18 cellular contexts compared by ENCODE assay signal in the genomic region with DNA sequence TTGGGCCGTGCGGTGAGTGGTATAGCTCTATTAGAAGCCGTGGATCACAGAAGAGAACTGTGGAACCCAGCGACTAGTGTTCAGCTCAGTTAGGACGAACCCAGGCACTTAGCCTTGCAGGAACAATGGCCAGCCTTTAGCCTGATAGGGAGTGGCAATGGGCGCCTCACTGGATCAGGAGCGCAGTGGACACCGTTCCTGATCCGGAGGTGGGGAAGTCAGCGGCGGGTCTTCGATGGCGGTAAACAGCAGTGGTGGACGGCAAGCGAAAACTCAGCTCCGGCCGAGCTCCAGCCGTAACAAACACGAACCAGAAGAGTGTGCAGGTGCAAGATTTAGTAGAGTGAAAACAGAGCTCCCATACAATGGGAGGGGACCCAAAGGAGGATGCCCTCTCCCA.
DNase-seq lines count a peak whose midpoint lies in the region; ATAC-seq and TF ChIP-seq lines count a peak whose summit lies in the region.
"Had no signal": no experiment of that assay in that cellular context is flagged by ENCODE, and none has a peak within 500 bp of the region (broad histone marks: within the 10 kb centered on the region; RNA-seq: fewer than 3 reads in every experiment).

No MANE protein-coding gene starts in this region.

- peaks cover 17% of the 10 kb centered on the region for H3K27me3 Mint-ChIP-seq in progenitor cell of endocrine pancreas
- H3K27me3 Mint-ChIP-seq: B cell; CD4-positive, alpha-beta T cell had no signal

- peak overlapping the region; percentile 29 for H2AFZ ChIP-seq in neuron (ENCODE audit: low read depth, low read length)

- peak overlapping the region; percentile 73 for H3K27ac Mint-ChIP-seq in progenitor cell of endocrine pancreas
- H3K27ac Mint-ChIP-seq: B cell; CD4-positive, alpha-beta T cell; CD8-positive, alpha-beta T cell had no signal

- H3K9me3 ChIP-seq in HEK293 (ENCODE audit: control insufficient read depth, insufficient read depth, low read depth, low read length), result no peaks in the 10 kb centered on the region
- no peaks in the 10 kb centered on the region for H3K9me3 ChIP-seq in neuron (ENCODE audit: low read length)
- H3K9me3 ChIP-seq: Caco-2 had no signal

- TF ChIP-seq CTCF in HEK293 (tag by site-specific recombination; IDR thresholded peaks at IDR 0.05) (no peak), progenitor cell of endocrine pancreas (IDR thresholded peaks at IDR 0.05; ENCODE audit: unreplicated experiment) (no peak), foreskin keratinocyte (conservative IDR thresholded peaks at IDR 0.05) (no peak)

- H3K4me1 ChIP-seq in HEK293 (ENCODE audit: control insufficient read depth, insufficient read depth, low read length) (no peaks in the 10 kb centered on the region), neuron (ENCODE audit: insufficient read depth, low read length) (no peaks in the 10 kb centered on the region), foreskin keratinocyte (no peaks in the 10 kb centered on the region)
- H3K4me1 ChIP-seq: BLaER1 treated with 17β-estradiol and CSF1 and Interleukin-3, amounts not matched to agents 10 nM and 100 nM; Caco-2 had no signal

- CTCF ChIA-PET in HEK293 (lab: Yijun Ruan, JAX), result interaction anchor here (0.6 kb wide), 1 partner anchor 1039 kb away, joined by 3 read pairs; no protein-coding TSS in a partner anchor

- H3K27ac ChIP-seq in HEK293 (ENCODE audit: extremely low read depth, low read depth, low read length), result no peak overlapping the region
- H3K27ac ChIP-seq in foreskin keratinocyte, result no peak overlapping the region
- H3K27ac ChIP-seq: BLaER1 treated with 17β-estradiol and CSF1 and Interleukin-3, amounts not matched to agents 10 nM and 100 nM; C4-2B had no signal

- no peak overlapping the region for H3K4me3 Mint-ChIP-seq in progenitor cell of endocrine pancreas (ENCODE audit: low read depth)
- H3K4me3 Mint-ChIP-seq: B cell; CD4-positive, alpha-beta T cell; CD8-positive, alpha-beta T cell had no signal

- H3K36me3 Mint-ChIP-seq in progenitor cell of endocrine pancreas (ENCODE audit: insufficient read depth), result no peaks in the 10 kb centered on the region
- H3K36me3 Mint-ChIP-seq: CD8-positive, alpha-beta T cell had no signal

- H3K36me3 ChIP-seq in HEK293 (ENCODE audit: control insufficient read depth in 2 of 2, insufficient read depth in 1 of 2, low read length in 2 of 2), result no peaks in the 10 kb centered on the region
- H3K36me3 ChIP-seq in neuron (ENCODE audit: insufficient read depth, low read length), result no peaks in the 10 kb centered on the region
- H3K36me3 ChIP-seq: BLaER1 treated with 17β-estradiol and CSF1 and Interleukin-3, amounts not matched to agents 10 nM and 100 nM had no signal

- H3K27me3 ChIP-seq in neuron (ENCODE audit: insufficient read depth, low read length) (no peaks in the 10 kb centered on the region), foreskin keratinocyte (no peaks in the 10 kb centered on the region)
- H3K27me3 ChIP-seq: BLaER1 treated with 17β-estradiol and CSF1 and Interleukin-3, amounts not matched to agents 10 nM and 100 nM had no signal

- no peaks in the 10 kb centered on the region for H3K4me1 Mint-ChIP-seq in progenitor cell of endocrine pancreas (ENCODE audit: low read depth)
- H3K4me1 Mint-ChIP-seq: B cell had no signal

- POLR2A ChIA-PET in HEK293 (lab: Yijun Ruan, JAX), result no interaction called here

- ATAC-seq in foreskin keratinocyte, result no peak
- ATAC-seq: CD8-positive, alpha-beta T cell had no signal

- H3K4me3 ChIP-seq in HEK293 (ENCODE audit: low read depth, low read length) (no peak overlapping the region), neuron (ENCODE audit: low read length) (no peak overlapping the region)
- H3K4me3 ChIP-seq: BLaER1 treated with 17β-estradiol and CSF1 and Interleukin-3, amounts not matched to agents 10 nM and 100 nM had no signal

- DNase-seq in progenitor cell of endocrine pancreas (ENCODE audit: low spot score, unreplicated experiment), result no peak
- no peak for DNase-seq in foreskin keratinocyte
- no peak for DNase-seq in Ammon's horn (ENCODE audit: low spot score)
- no peak for DNase-seq in OCI-M2 (lab: John Stamatoyannopoulos, UW; ENCODE audit: unreplicated experiment)
- no peak for DNase-seq in NCI-H1930 (lab: John Stamatoyannopoulos, UW)
- DNase-seq: 8988T; ACHN; Caco-2; Calu3; CD4-positive, alpha-beta T cell; CD8-positive, alpha-beta T cell; DMS79 treated with DMSO at 0.1 percent for 48 hours; GF-D8 had no signal

- peaks cover 5% of the 10 kb centered on the region for H3K9me3 Mint-ChIP-seq in progenitor cell of endocrine pancreas (ENCODE audit: low read depth)
- H3K9me3 Mint-ChIP-seq: CD4-positive, alpha-beta T cell had no signal

TF ChIP-seq in HEK293, 187 proteins besides CTCF, POLR2A, EP300 and RAD21:
- TF ChIP-seq, protein P1, sequence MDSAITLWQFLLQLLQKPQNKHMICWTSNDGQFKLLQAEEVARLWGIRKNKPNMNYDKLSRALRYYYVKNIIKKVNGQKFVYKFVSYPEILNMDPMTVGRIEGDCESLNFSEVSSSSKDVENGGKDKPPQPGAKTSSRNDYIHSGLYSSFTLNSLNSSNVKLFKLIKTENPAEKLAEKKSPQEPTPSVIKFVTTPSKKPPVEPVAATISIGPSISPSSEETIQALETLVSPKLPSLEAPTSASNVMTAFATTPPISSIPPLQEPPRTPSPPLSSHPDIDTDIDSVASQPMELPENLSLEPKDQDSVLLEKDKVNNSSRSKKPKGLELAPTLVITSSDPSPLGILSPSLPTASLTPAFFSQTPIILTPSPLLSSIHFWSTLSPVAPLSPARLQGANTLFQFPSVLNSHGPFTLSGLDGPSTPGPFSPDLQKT (IDR thresholded peaks at IDR 0.05; ENCODE audit: borderline replicate concordance, low read depth, low read length), result 0 out of 2 replicates have a peak, but pooled peaks have one; percentile 0
- no peak for TF ChIP-seq ZNF48 (tag by site-specific recombination; IDR thresholded peaks at IDR 0.05)
- TF ChIP-seq RBAK (tag by site-specific recombination; IDR thresholded peaks at IDR 0.05), result no peak
- TF ChIP-seq ZNF350 (tag by site-specific recombination; IDR thresholded peaks at IDR 0.05), result no peak
- TF ChIP-seq, protein P2, sequence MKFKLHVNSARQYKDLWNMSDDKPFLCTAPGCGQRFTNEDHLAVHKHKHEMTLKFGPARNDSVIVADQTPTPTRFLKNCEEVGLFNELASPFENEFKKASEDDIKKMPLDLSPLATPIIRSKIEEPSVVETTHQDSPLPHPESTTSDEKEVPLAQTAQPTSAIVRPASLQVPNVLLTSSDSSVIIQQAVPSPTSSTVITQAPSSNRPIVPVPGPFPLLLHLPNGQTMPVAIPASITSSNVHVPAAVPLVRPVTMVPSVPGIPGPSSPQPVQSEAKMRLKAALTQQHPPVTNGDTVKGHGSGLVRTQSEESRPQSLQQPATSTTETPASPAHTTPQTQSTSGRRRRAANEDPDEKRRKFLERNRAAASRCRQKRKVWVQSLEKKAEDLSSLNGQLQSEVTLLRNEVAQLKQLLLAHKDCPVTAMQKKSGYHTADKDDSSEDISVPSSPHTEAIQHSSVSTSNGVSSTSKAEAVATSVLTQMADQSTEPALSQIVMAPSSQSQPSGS (tag by site-specific recombination; IDR thresholded peaks at IDR 0.05; ENCODE audit: low read depth), result no peak
- TF ChIP-seq ZFHX2 (tag by site-specific recombination; conservative IDR thresholded peaks at IDR 0.05), result no peak
- no peak for TF ChIP-seq ZNF837 (tag by site-specific recombination; IDR thresholded peaks at IDR 0.05)
